ENCODE assay signal across 31 cellular contexts in the genomic region with DNA sequence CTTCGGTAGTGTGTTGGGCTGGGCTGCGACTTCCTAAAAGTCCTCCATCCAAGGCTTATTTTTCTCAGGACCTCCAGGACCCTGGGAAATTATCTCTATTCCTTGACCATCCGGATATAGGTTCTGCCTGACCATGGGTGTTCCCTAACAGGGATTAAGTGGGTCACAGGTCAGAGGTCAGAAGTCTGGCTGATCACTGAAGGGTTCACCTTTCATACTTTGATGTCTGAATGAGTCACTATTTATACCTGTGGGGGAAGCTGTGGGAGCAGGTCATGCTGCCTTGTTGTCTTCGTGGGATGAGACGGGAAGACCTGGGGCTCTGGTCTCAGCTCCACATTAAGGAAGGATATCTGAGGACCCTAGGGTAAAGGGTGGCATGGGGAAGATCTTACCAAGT.
"Had no signal": no experiment of that assay in that cellular context is flagged by ENCODE, and none has a peak within 500 bp of the region (broad histone marks: within the 10 kb centered on the region; RNA-seq: fewer than 3 reads in every experiment).

No MANE protein-coding gene starts in this region.

- H3K27me3 Mint-ChIP-seq: progenitor cell of endocrine pancreas, type B pancreatic cell had no signal

- H3K4me3 Mint-ChIP-seq: natural killer cell; nephron; stimulated activated memory B cell treated with anti-CD40 and anti-IgM and Interleukin-4, amounts not matched to agents 10 μg/mL and 1 μg/mL and 100 μg/mL, for 72 hours; stimulated activated naive CD8-positive, alpha-beta T cell treated with anti-CD3 and anti-CD28 coated beads, Interleukin-15, amount 100 ng/mL, for 72 hours; type B pancreatic cell had no signal

- DNase-seq: natural killer cell; occipital lobe; ovary; posterior cingulate gyrus; psoas muscle; right cardiac atrium; spleen; stimulated activated CD4-positive, alpha-beta T cell treated with anti-CD3 and anti-CD28 coated beads, Interleukin-12 subunit alpha, Interleukin-12 subunit beta, amount 100 ng/mL, for 4 hours; stimulated activated CD4-positive, alpha-beta T cell treated with anti-CD3 and anti-CD28 coated beads, Interleukin-1b, Interleukin-23, amount 100 ng/mL, for 48 hours; stimulated activated CD4-positive, alpha-beta T cell treated with anti-CD3 and anti-CD28 coated beads, Interleukin-4, amount 100 ng/mL, for 1 hour; stimulated activated CD4-positive, alpha-beta T cell treated with anti-CD3 and anti-CD28 coated beads, Interleukin-4, amount 100 ng/mL, for 4 hours; stimulated activated CD8-positive, alpha-beta memory T cell treated with anti-CD3 and anti-CD28 coated beads, Interleukin-4, amount 100 ng/mL, for 48 hours; stimulated activated naive CD4-positive, alpha-beta T cell; stimulated activated naive CD8-positive, alpha-beta T cell treated with anti-CD3 and anti-CD28 coated beads, Interleukin-15, amount 100 ng/mL, for 72 hours; stimulated activated naive CD8-positive, alpha-beta T cell treated with anti-CD3 and anti-CD28 coated beads, Interleukin-15, Interleukin-2, amounts not matched to agents 100 U/mL and 50 U/mL, for 24 hours; substantia nigra; testis; tibial artery; transverse colon; upper lobe of right lung; uterus had no signal

- H3K9me3 Mint-ChIP-seq: natural killer cell; nephron; neural progenitor cell; stimulated activated memory B cell treated with anti-CD40 and anti-IgM and Interleukin-4, amounts not matched to agents 10 μg/mL and 1 μg/mL and 100 μg/mL, for 72 hours; stimulated activated naive CD8-positive, alpha-beta T cell treated with anti-CD3 and anti-CD28 coated beads, Interleukin-15, amount 100 ng/mL, for 72 hours; type B pancreatic cell had no signal

- H3K9me3 ChIP-seq: ovary, psoas muscle, spleen, suprapubic skin, testis, tibial artery, transverse colon, upper lobe of right lung, uterus had no signal

- H3K4me3 ChIP-seq: neural progenitor cell, ovary, psoas muscle, skin epidermis, smooth muscle cell, spleen, suprapubic skin, testis, tibial artery, transverse colon, upper lobe of right lung, uterus had no signal

- H3K4me1 Mint-ChIP-seq: natural killer cell; nephron; stimulated activated memory B cell treated with anti-CD40 and anti-IgM and Interleukin-4, amounts not matched to agents 10 μg/mL and 1 μg/mL and 100 μg/mL, for 72 hours had no signal

- H3K27ac Mint-ChIP-seq: natural killer cell; nephron; neural progenitor cell; progenitor cell of endocrine pancreas; stimulated activated memory B cell treated with anti-CD40 and anti-IgM and Interleukin-4, amounts not matched to agents 10 μg/mL and 1 μg/mL and 100 μg/mL, for 72 hours; stimulated activated naive CD8-positive, alpha-beta T cell treated with anti-CD3 and anti-CD28 coated beads, Interleukin-15, amount 100 ng/mL, for 72 hours; type B pancreatic cell had no signal

- H3K36me3 ChIP-seq: neural progenitor cell, ovary, spleen, suprapubic skin, tibial artery, transverse colon, upper lobe of right lung, uterus had no signal

- H3K4me1 ChIP-seq: parathyroid adenoma, psoas muscle, spleen, suprapubic skin, testis, tibial artery, transverse colon, upper lobe of right lung, uterus had no signal

- H3K9ac ChIP-seq: neural progenitor cell, parathyroid adenoma had no signal

- H3K27me3 ChIP-seq: neural progenitor cell, ovary, testis, uterus had no signal

- H3K36me3 Mint-ChIP-seq: natural killer cell; neural progenitor cell; stimulated activated memory B cell treated with anti-CD40 and anti-IgM and Interleukin-4, amounts not matched to agents 10 μg/mL and 1 μg/mL and 100 μg/mL, for 72 hours; type B pancreatic cell had no signal

- H3K27ac ChIP-seq: neural progenitor cell, ovary, parathyroid adenoma, psoas muscle, skin epidermis, spleen, suprapubic skin, testis, tibial artery, transverse colon, upper lobe of right lung, uterus had no signal

- ATAC-seq: natural killer cell; psoas muscle; right cardiac atrium; sciatic nerve; stimulated activated memory B cell treated with anti-CD40 and anti-IgM and Interleukin-4, amounts not matched to agents 10 μg/mL and 1 μg/mL and 100 μg/mL, for 72 hours; stimulated activated naive CD8-positive, alpha-beta T cell treated with anti-CD3 and anti-CD28 coated beads, Interleukin-15, amount 100 ng/mL, for 72 hours; stimulated activated naive CD8-positive, alpha-beta T cell treated with anti-CD3 and anti-CD28 coated beads, Interleukin-15, Interleukin-2, amounts not matched to agents 100 U/mL and 50 U/mL, for 24 hours; upper lobe of right lung had no signal
